In the genomic region with DNA sequence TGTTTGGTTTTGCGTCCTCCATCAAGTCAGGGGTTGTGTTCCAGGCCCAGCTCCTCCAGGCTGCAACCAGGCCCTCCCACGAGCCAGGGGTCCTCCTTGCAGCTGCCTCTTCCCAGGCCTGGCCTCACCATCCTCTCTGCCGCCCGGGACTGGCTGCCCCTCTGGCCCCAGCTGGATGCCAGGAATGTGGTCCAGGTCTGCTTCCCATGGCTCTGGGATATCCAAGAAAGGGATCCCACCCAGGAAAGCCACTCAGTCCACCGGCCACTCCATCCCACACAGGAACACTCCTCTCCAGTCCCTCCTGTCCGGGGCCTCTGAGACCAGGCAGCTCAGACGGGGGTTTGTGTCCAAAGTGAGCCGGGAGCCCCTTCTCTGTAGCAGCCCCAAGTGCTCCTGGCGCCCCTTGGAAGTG, we compare ENCODE assay signal across 22 cellular contexts.
DNase-seq lines count a peak whose midpoint lies in the region; ATAC-seq and TF ChIP-seq lines count a peak whose summit lies in the region.
"Had no signal": no experiment of that assay in that cellular context is flagged by ENCODE, and none has a peak within 500 bp of the region (broad histone marks: within the 10 kb centered on the region; RNA-seq: fewer than 3 reads in every experiment).

No MANE protein-coding gene starts in this region.

- no peak overlapping the region for H3K4ac ChIP-seq in neuronal stem cell (ENCODE audit: low read length)

- H3K79me1 ChIP-seq in neuronal stem cell (ENCODE audit: low read depth, low read length) = no peaks in the 10 kb centered on the region

- no peak overlapping the region for H2BK120ac ChIP-seq in neuronal stem cell (ENCODE audit: low read depth, low read length)

- H3K4me3 Mint-ChIP-seq in chondrocyte (ENCODE audit: unreplicated experiment) = no peak overlapping the region
- H3K4me3 Mint-ChIP-seq: B cell; CD4-positive, alpha-beta T cell; CD8-positive, alpha-beta memory T cell; HFFc6 had no signal

- peak overlapping the region; percentile 66 for H2BK5ac ChIP-seq in neuronal stem cell (ENCODE audit: low read length)

- no peaks in the 10 kb centered on the region for H3K27me3 ChIP-seq in neuronal stem cell (ENCODE audit: control insufficient read depth in 3 of 3, insufficient read depth in 3 of 3, low read depth in 1 of 3, low read length in 3 of 3)
- no peaks in the 10 kb centered on the region for H3K27me3 ChIP-seq in foreskin keratinocyte
- H3K27me3 ChIP-seq: BLaER1 had no signal

- TF ChIP-seq POLR2A in NB4 (IDR thresholded peaks at IDR 0.05; ENCODE audit: extremely low read depth, insufficient read length) = no peak

- no peak overlapping the region for H4K91ac ChIP-seq in neuronal stem cell (ENCODE audit: low read depth, low read length, poor library complexity)

- H3K4me3 ChIP-seq in NB4 (ENCODE audit: low read depth, low read length) (peak overlapping the region; percentile 74), neuronal stem cell (ENCODE audit: low read length in 2 of 2) (no peak overlapping the region)
- H3K4me3 ChIP-seq: BLaER1, GM12878, GM23248, HAP-1 had no signal

- no peak overlapping the region for H3K27ac ChIP-seq in neuronal stem cell (replicated peaks; ENCODE audit: low read length)
- H3K27ac ChIP-seq in foreskin keratinocyte = no peak overlapping the region
- H3K27ac ChIP-seq: 22Rv1, BLaER1, C4-2B, GM23248 had no signal

- no peaks in the 10 kb centered on the region for H3K4me1 Mint-ChIP-seq in chondrocyte (ENCODE audit: low read depth)
- H3K4me1 Mint-ChIP-seq: B cell; CD8-positive, alpha-beta memory T cell had no signal

- H2AFZ ChIP-seq in neuronal stem cell (ENCODE audit: low read length) = no peak overlapping the region
- H2AFZ ChIP-seq: GM23248 had no signal

- H3K23ac ChIP-seq in neuronal stem cell (ENCODE audit: low read depth, low read length, poor library complexity) = peak overlapping the region; percentile 85

- no peaks in the 10 kb centered on the region for H3K9me3 Mint-ChIP-seq in chondrocyte (ENCODE audit: low read depth)
- H3K9me3 Mint-ChIP-seq: CD4-positive, alpha-beta T cell; CD8-positive, alpha-beta memory T cell had no signal

- no peak overlapping the region for H4K8ac ChIP-seq in neuronal stem cell (ENCODE audit: low read depth, low read length)

- peak overlapping the region; percentile 71 for H3K14ac ChIP-seq in neuronal stem cell (ENCODE audit: low read length)

- H3K36me3 Mint-ChIP-seq in chondrocyte (ENCODE audit: low read depth) = no peaks in the 10 kb centered on the region

- no peaks in the 10 kb centered on the region for H3K36me3 ChIP-seq in neuronal stem cell (replicated peaks in 1 of 2; ENCODE audit: control insufficient read depth in 2 of 2, insufficient read depth in 2 of 2, low read length in 2 of 2)
- H3K36me3 ChIP-seq: BLaER1, HAP-1 had no signal

- TF ChIP-seq CTCF in NB4 (IDR thresholded peaks at IDR 0.05; ENCODE audit: low read depth, low read length) = no peak
- TF ChIP-seq CTCF in chondrocyte (IDR thresholded peaks at IDR 0.05) = no peak
- no peak for TF ChIP-seq CTCF in foreskin keratinocyte (conservative IDR thresholded peaks at IDR 0.05)

- H3K27ac Mint-ChIP-seq in chondrocyte (ENCODE audit: unreplicated experiment) = no peak overlapping the region
- H3K27ac Mint-ChIP-seq: B cell; CD4-positive, alpha-beta T cell; CD8-positive, alpha-beta memory T cell; HFFc6 had no signal

- DNase-seq in activated CD8-positive, alpha-beta memory T cell treated with anti-CD3 and anti-CD28 coated beads for 24 hours = peak; percentile 43
- DNase-seq in activated CD8-positive, alpha-beta memory T cell treated with anti-CD3 and anti-CD28 coated beads, Interleukin-2, amount 50 U/mL, for 4 hours = no peak
- DNase-seq in NB4 (ENCODE audit: low read depth) (peak; percentile 61), chondrocyte (ENCODE audit: low spot score) (peak; percentile 82), neuronal stem cell (ENCODE audit: low spot score) (no peak), foreskin keratinocyte (no peak)
- DNase-seq in activated CD4-positive, alpha-beta T cell treated with anti-CD3 and anti-CD28 coated beads for 1 hour = no peak
- DNase-seq: CD4-positive, alpha-beta T cell; CD8-positive, alpha-beta memory T cell; DMS 273 treated with DMSO at 0.1 percent for 48 hours; DMS79; EL; GDM1; GM23248; HFFc6 had no signal

- H3K27me3 Mint-ChIP-seq in chondrocyte (ENCODE audit: low read depth) = peaks cover 5% of the 10 kb centered on the region
- H3K27me3 Mint-ChIP-seq: B cell; CD4-positive, alpha-beta T cell had no signal

- H3K4me1 ChIP-seq in neuronal stem cell (ENCODE audit: control insufficient read depth in 2 of 2, insufficient read depth in 1 of 2, low read depth in 1 of 2, low read length in 2 of 2) (peaks cover 0 to 1% of the 10 kb centered on the region in 2 donors), foreskin keratinocyte (no peaks in the 10 kb centered on the region)
- H3K4me1 ChIP-seq: HAP-1 had no signal

- ATAC-seq in HG02798 (IDR thresholded peaks at IDR 0.05; ENCODE audit: poor library complexity, unreplicated experiment) (no peak), foreskin keratinocyte (no peak)
- ATAC-seq: GM12878 had no signal

- no peak overlapping the region for H3K9ac ChIP-seq in neuronal stem cell (ENCODE audit: low read depth, low read length, poor library complexity)
- H3K9ac ChIP-seq: BLaER1, GM23248 had no signal

- H3K9me3 ChIP-seq in neuronal stem cell (replicated peaks in 1 of 2; ENCODE audit: control insufficient read depth in 2 of 2, insufficient read depth in 1 of 2, low read depth in 1 of 2, low read length in 2 of 2) = peaks cover 0 to 3% of the 10 kb centered on the region in 2 donors
- H3K9me3 ChIP-seq: HAP-1 had no signal

- peak overlapping the region; percentile 73 for H2BK12ac ChIP-seq in neuronal stem cell (ENCODE audit: low read length)

- no CpG with 5 or more reads among the region's 9 CpGs for WGBS in neuronal stem cell (ENCODE audit: extremely low coverage in 2 of 2, insufficient read length in 2 of 2, insufficient replicate concordance in 1 of 2), 2 donors

- H3K18ac ChIP-seq in neuronal stem cell (ENCODE audit: low read length) = peak overlapping the region; percentile 91

- peak overlapping the region; percentile 92 for H2AK5ac ChIP-seq in neuronal stem cell (ENCODE audit: low read depth, low read length)

- H3K4me2 ChIP-seq in neuronal stem cell (ENCODE audit: insufficient read depth, low read length, poor library complexity, severe bottlenecking) = no peak overlapping the region
- H3K4me2 ChIP-seq: BLaER1 had no signal

- peak overlapping the region; percentile 49 for H2BK15ac ChIP-seq in neuronal stem cell (ENCODE audit: low read length)

Comparison
In these comparisons a context has a peak if more than half of its experiments do, and no peak if none do; other contexts are left out.
1. DNase-seq: peak in activated CD8-positive, alpha-beta memory T cell treated with anti-CD3 and anti-CD28 coated beads for 24 hours (single experiment), NB4 (single experiment) and chondrocyte (single experiment); none in activated CD8-positive, alpha-beta memory T cell treated with anti-CD3 and anti-CD28 coated beads, Interleukin-2, amount 50 U/mL, for 4 hours (single experiment), neuronal stem cell (single experiment), activated CD4-positive, alpha-beta T cell treated with anti-CD3 and anti-CD28 coated beads for 1 hour (single experiment) and foreskin keratinocyte (0 of 2).